1 cellular context compared by ENCODE assay signal in the genomic region with DNA sequence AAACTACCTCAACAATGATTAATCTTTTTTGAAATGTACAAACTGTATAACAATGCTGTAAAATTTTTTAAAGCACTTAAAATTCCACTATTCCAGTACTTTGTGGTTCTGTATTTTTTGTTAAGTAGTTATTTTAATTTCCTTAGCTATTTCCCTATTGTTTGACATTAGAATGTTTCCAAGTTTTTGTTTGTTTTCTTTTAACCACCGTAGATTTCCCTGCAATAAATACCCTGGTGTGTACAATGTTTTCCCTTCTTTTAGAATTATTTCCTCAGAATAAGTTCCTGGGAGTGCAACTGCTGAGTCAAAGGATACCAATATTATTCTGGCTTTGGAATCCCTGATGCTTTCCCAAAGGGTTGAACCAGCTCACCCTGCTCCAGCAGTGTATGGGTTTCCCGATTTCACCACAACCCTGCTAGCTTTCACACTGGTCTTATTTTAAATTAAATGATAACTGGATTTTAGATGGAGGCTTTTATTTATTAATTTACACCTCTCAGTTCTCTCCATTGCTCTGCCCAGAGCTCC.
TF ChIP-seq lines count a peak whose summit lies in the region.

No MANE protein-coding gene starts in this region.

TF ChIP-seq in GM23338, 12 proteins besides CTCF, POLR2A, EP300 and RAD21 (continued from another document):
- TF ChIP-seq, protein P1, sequence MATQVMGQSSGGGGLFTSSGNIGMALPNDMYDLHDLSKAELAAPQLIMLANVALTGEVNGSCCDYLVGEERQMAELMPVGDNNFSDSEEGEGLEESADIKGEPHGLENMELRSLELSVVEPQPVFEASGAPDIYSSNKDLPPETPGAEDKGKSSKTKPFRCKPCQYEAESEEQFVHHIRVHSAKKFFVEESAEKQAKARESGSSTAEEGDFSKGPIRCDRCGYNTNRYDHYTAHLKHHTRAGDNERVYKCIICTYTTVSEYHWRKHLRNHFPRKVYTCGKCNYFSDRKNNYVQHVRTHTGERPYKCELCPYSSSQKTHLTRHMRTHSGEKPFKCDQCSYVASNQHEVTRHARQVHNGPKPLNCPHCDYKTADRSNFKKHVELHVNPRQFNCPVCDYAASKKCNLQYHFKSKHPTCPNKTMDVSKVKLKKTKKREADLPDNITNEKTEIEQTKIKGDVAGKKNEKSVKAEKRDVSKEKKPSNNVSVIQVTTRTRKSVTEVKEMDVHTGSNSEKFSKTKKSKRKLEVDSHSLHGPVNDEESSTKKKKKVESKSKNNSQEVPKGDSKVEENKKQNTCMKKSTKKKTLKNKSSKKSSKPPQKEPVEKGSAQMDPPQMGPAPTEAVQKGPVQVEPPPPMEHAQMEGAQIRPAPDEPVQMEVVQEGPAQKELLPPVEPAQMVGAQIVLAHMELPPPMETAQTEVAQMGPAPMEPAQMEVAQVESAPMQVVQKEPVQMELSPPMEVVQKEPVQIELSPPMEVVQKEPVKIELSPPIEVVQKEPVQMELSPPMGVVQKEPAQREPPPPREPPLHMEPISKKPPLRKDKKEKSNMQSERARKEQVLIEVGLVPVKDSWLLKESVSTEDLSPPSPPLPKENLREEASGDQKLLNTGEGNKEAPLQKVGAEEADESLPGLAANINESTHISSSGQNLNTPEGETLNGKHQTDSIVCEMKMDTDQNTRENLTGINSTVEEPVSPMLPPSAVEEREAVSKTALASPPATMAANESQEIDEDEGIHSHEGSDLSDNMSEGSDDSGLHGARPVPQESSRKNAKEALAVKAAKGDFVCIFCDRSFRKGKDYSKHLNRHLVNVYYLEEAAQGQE (IDR thresholded peaks at IDR 0.05; ENCODE audit: unreplicated experiment) = no peak
- TF ChIP-seq EZH2 (IDR thresholded peaks at IDR 0.05; ENCODE audit: low read depth, unreplicated experiment) = no peak
- no peak for TF ChIP-seq STAT1 (IDR thresholded peaks at IDR 0.05; ENCODE audit: unreplicated experiment)
